ENCODE assay signal across 8 cellular contexts in genomic region chr11:66345316-66345649, GRCh38. TPM values are rescaled to one million over a fixed set of nuclear protein-coding genes. Genes with fewer than 3 reads are reported as not detected.
DNase-seq lines count a peak whose midpoint lies in the region; ATAC-seq and TF ChIP-seq lines count a peak whose summit lies in the region.

No MANE protein-coding gene starts in this region.

- peak overlapping the region; percentile 90 for H3K4me2 ChIP-seq in hepatocyte

- peaks cover 39% of the 10 kb centered on the region for H3K4me1 ChIP-seq in hepatocyte (ENCODE audit: insufficient read depth)

- peak overlapping the region; percentile 21 for H3K4me3 ChIP-seq in hepatocyte

- no peaks in the 10 kb centered on the region for H3K27me3 ChIP-seq in hepatocyte

- POLR2A ChIA-PET in T-cell (lab: Charles Lee): interaction anchor here in 1 of 2 donors (1.0 to 1.5 kb wide), 2 partner anchors 11 to 33 kb away, joined by 3 read pairs; no protein-coding TSS in a partner anchor

- 14% methylated on average over 7 of the region's 7 CpGs for WGBS in hepatocyte (ENCODE audit: low lambda C conversion rate, missing lambda C conversion rate)

- H3K4me3 Mint-ChIP-seq in activated T-cell treated with anti-CD3 and anti-CD28 coated beads, Interleukin-2, amount 50 U/mL, for 24 hours: peak overlapping the region; percentile 97
- H3K4me3 Mint-ChIP-seq in T-cell: peak overlapping the region; percentile 95 to 97 (median 96)

- no peaks in the 10 kb centered on the region for H3K36me3 ChIP-seq in hepatocyte (replicated peaks; ENCODE audit: insufficient read depth, low read depth)

- peaks cover 52% of the 10 kb centered on the region for H3K4me1 Mint-ChIP-seq in activated T-cell treated with anti-CD3 and anti-CD28 coated beads, Interleukin-2, amount 50 U/mL, for 24 hours (ENCODE audit: low read depth)
- H3K4me1 Mint-ChIP-seq in T-cell: peaks cover 39 to 56% (median 50%) of the 10 kb centered on the region in 3 donors

- H3K9me3 Mint-ChIP-seq in activated T-cell treated with anti-CD3 and anti-CD28 coated beads, Interleukin-2, amount 50 U/mL, for 24 hours: no peaks in the 10 kb centered on the region
- H3K9me3 Mint-ChIP-seq in T-cell: no peaks in the 10 kb centered on the region

- H3K9me3 ChIP-seq in hepatocyte (ENCODE audit: low read depth): no peaks in the 10 kb centered on the region

- peak overlapping the region; percentile 72 for H2AFZ ChIP-seq in hepatocyte

- H3K27ac ChIP-seq in hepatocyte: peak overlapping the region; percentile 41
- peak overlapping the region; percentile 56 for H3K27ac ChIP-seq in substantia nigra (ENCODE audit: low read depth, low read length, poor library complexity, severe bottlenecking)

- CTCF ChIA-PET in T-cell (lab: Charles Lee): interaction anchor here (0.7 to 2.3 kb wide), 5 partner anchors 27 to 490 kb away, joined by 3 to 16 read pairs (median 4); no protein-coding TSS in a partner anchor

- no peak for TF ChIP-seq CTCF in hepatocyte (IDR thresholded peaks at IDR 0.05; ENCODE audit: poor library complexity)

- peaks cover 46% of the 10 kb centered on the region for H3K36me3 Mint-ChIP-seq in activated T-cell treated with anti-CD3 and anti-CD28 coated beads, Interleukin-2, amount 50 U/mL, for 24 hours (ENCODE audit: low read depth)
- peaks cover 18% of the 10 kb centered on the region for H3K36me3 Mint-ChIP-seq in T-cell

- peak overlapping the region; percentile 95 for H3K27ac Mint-ChIP-seq in activated T-cell treated with anti-CD3 and anti-CD28 coated beads, Interleukin-2, amount 50 U/mL, for 24 hours
- peak overlapping the region; percentile 92 to 93 for H3K27ac Mint-ChIP-seq in T-cell

- peak; percentile 9 to 18 (median 14) for ATAC-seq in T-cell (replicated peaks in 1 of 4)
- no peak for ATAC-seq in GM18909 (IDR thresholded peaks at IDR 0.05; ENCODE audit: poor library complexity, unreplicated experiment)

- H3K9me2 ChIP-seq in hepatocyte (replicated peaks; ENCODE audit: insufficient read depth): no peaks in the 10 kb centered on the region

- no peaks in the 10 kb centered on the region for H4K20me1 ChIP-seq in hepatocyte (ENCODE audit: insufficient read depth, poor library complexity, severe bottlenecking)

- no peak for DNase-seq in activated T-cell treated with anti-CD3 and anti-CD28 coated beads, Interleukin-2, amount 50 U/mL, for 24 hours
- DNase-seq in activated T-cell treated with anti-CD3 and anti-CD28 coated beads, Interleukin-2, amount 50 U/mL, for 1 hour: no peak
- DNase-seq in T-cell (no peak), hepatocyte (ENCODE audit: low spot score) (no peak), substantia nigra (lab: John Stamatoyannopoulos, UW) (no peak), EL (no peak), COLO829 (ENCODE audit: low spot score) (no peak)

- H3K79me2 ChIP-seq in hepatocyte: peaks cover 48% of the 10 kb centered on the region

- H3K27me3 Mint-ChIP-seq in activated T-cell treated with anti-CD3 and anti-CD28 coated beads, Interleukin-2, amount 50 U/mL, for 24 hours: peaks cover 3% of the 10 kb centered on the region
- peaks cover 3% of the 10 kb centered on the region in 2 donors for H3K27me3 Mint-ChIP-seq in T-cell

RNA-seq across cellular contexts. Expression of gene BRMS1, which starts 0.4 kb away (rescaled TPM):
- 10 to 100 TPM; 42.9 to 58.8 (median 54.8) TPM for total RNA-seq in T-cell
- total RNA-seq in hepatocyte: 34.5 and 39.7 TPM in 2 replicates
- polyA plus RNA-seq in hepatocyte: 48.6 and 54.0 TPM in 2 replicates

RNA-seq across cellular contexts. Expression of gene B4GAT1, which starts 2.1 kb away (rescaled TPM):
- total RNA-seq in T-cell (1 to 10 TPM; 4.0 to 9.2 (median 7.9) TPM), hepatocyte (41.5 and 41.9 TPM in 2 replicates)
- 37.4 and 40.8 TPM in 2 replicates for polyA plus RNA-seq in hepatocyte

RNA-seq across cellular contexts. Expression of gene RIN1, which starts 9.0 kb away (rescaled TPM):
- 10 to 100 TPM in 2 of 5 donors, 1 to 10 TPM in 3; 5.0 to 11.7 (median 8.3) TPM for total RNA-seq in T-cell
- total RNA-seq in hepatocyte: 4.3 and 6.2 TPM in 2 replicates
- polyA plus RNA-seq in hepatocyte: 9.5 and 12.8 TPM in 2 replicates

RNA-seq across cellular contexts. Expression of gene SLC29A2, which starts 26.3 kb away (rescaled TPM):
- total RNA-seq in T-cell (10 to 100 TPM in 3 of 5 donors, 1 to 10 TPM in 2; 8.5 to 14.7 (median 14.4) TPM), hepatocyte (7.4 and 11.3 TPM in 2 replicates)
- polyA plus RNA-seq in hepatocyte: 20.2 and 27.1 TPM in 2 replicates

RNA-seq across cellular contexts. Expression of gene CD248, which starts 28.4 kb away (rescaled TPM):
- 10 to 100 TPM in 2 of 5 donors, 1 to 10 TPM in 3; 2.5 to 14.7 (median 8.7) TPM for total RNA-seq in T-cell
- 19.9 and 24.6 TPM in 2 replicates for total RNA-seq in hepatocyte
- 210 and 250 TPM in 2 replicates for polyA plus RNA-seq in hepatocyte
